Comparison of ENCODE assay signal across 6 cellular contexts in the genomic region with DNA sequence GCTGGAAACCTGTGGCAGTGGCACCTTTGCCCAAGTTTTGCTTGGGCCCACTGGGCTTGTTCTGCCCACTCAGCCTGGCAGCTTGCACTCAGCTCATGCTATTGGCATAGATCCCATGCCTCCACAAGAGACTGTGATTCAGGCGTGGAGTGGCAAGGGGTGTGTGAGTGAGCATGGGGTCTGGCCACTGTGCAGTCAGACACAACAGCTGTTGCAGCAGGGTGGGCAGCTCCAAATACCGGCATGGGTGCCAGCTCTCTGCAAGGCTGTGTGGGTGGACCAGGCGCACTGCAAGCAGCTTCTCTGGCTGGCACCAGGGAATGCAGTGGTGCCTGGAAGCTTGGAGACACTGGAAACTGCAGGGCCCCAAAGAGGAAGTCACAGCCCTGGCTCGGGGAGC. TPM values are rescaled to one million over a fixed set of nuclear protein-coding genes. Genes with fewer than 3 reads are reported as not detected.
"Had no signal": no experiment of that assay in that cellular context is flagged by ENCODE, and none has a peak within 500 bp of the region (broad histone marks: within the 10 kb centered on the region; RNA-seq: fewer than 3 reads in every experiment).

No MANE protein-coding gene starts in this region.

- H3K4me2 ChIP-seq: GM23338 had no signal

- H3K4me3 Mint-ChIP-seq: GM23338, H9 had no signal

- H3K9me3 Mint-ChIP-seq: GM23338 had no signal

- H2AFZ ChIP-seq: GM23338 had no signal

- ATAC-seq: GM23338, K562 had no signal

- DNase-seq: H9, HCEC 1CT, IMR-90 had no signal

- H3K4me1 Mint-ChIP-seq: GM23338, H9 had no signal

- H3K4me3 ChIP-seq: GM23338, K562 had no signal

- H3K27ac Mint-ChIP-seq: GM23338, H9 had no signal

RNA-seq across cellular contexts. Expression of gene DIPK2B, which starts 27.4 kb away (rescaled TPM):
- polyA plus RNA-seq: GM23338, H1, IMR-90, K562 had no signal
